In the genomic region with DNA sequence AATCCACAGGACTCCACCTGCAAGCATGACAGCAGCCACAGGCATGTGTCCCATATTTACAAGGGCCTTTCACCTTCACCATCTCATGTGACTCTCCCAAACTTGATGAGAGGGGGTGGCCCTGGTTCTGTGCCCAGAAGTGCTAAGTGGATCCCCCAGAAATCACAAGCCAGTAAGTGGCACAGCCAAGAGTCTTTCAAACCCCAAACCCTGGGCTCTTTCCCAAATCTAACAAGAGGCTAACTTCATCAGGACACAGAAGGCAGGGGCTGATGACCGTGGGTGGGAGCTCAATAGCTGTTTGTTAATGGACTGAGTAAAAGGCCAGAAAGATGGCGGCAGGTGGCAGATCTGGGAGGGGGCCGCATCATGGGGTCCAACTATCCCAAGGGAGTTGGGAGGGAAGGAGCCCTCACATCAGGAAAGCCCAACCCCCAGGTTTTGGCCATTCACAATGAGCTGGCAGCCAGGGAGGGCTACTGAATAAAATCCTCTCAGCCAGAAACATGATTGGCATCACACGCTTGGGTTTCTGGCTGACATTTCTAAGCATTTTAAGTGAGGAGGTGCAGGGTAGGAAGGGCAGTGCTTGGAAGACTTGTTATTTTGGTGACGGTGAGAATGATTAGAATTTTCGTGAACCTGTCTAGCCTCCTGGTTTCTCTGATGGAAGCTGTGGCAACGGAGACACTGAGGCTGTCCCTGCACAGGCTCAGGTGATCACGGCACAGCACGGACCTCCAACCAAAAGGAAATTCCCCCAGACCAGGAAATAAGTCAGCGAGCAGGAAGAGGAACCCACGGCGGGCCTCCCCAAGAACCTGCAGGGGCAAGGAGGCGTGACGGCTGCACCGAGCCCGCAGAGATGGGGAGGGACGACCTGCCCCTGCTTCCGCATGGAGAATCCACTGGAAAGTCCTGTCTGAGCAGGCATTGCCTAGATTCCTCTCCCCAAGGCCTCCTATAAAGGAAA, we compare ENCODE assay signal across 1 cellular context.
TF ChIP-seq lines count a peak whose summit lies in the region.

No MANE protein-coding gene starts in this region.

TF ChIP-seq in H1, 55 proteins besides CTCF, POLR2A, EP300 and RAD21 (continued from another document):
- TF ChIP-seq, protein P1, sequence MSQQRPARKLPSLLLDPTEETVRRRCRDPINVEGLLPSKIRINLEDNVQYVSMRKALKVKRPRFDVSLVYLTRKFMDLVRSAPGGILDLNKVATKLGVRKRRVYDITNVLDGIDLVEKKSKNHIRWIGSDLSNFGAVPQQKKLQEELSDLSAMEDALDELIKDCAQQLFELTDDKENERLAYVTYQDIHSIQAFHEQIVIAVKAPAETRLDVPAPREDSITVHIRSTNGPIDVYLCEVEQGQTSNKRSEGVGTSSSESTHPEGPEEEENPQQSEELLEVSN (IDR thresholded peaks at IDR 0.05), result no peak
- TF ChIP-seq JUN (IDR thresholded peaks at IDR 0.05; ENCODE audit: low read depth, low read length) (no peak), SAP30 (IDR thresholded peaks at IDR 0.05; ENCODE audit: insufficient read depth, insufficient replicate concordance, low read length) (no peak), CEBPB (IDR thresholded peaks at IDR 0.05; ENCODE audit: low read depth, low read length) (no peak), BACH1 (IDR thresholded peaks at IDR 0.05; ENCODE audit: low read length) (no peak), CHD2 (IDR thresholded peaks at IDR 0.05; ENCODE audit: low read length) (no peak), EZH2 (IDR thresholded peaks at IDR 0.05; ENCODE audit: low read depth, low read length, severe bottlenecking) (no peak), RNF2 (IDR thresholded peaks at IDR 0.05; ENCODE audit: borderline replicate concordance, low read depth, low read length, missing control alignments, poor library complexity, severe bottlenecking) (no peak), TEAD4 (IDR thresholded peaks at IDR 0.05; ENCODE audit: low read depth, low read length) (no peak)
TF ChIP-seq in H1: peak in this region for 0.
